10 cellular contexts compared by ENCODE assay signal in genomic region chr13:44396963-44397580, GRCh38. TPM values are rescaled to one million over a fixed set of nuclear protein-coding genes. Genes with fewer than 3 reads are reported as not detected.
DNase-seq lines count a peak whose midpoint lies in the region; ATAC-seq and TF ChIP-seq lines count a peak whose summit lies in the region.
"Had no signal": no experiment of that assay in that cellular context is flagged by ENCODE, and none has a peak within 500 bp of the region (broad histone marks: within the 10 kb centered on the region; RNA-seq: fewer than 3 reads in every experiment).

No MANE protein-coding gene starts in this region.

- peak overlapping the region; percentile 63 for H3K27ac Mint-ChIP-seq in type B pancreatic cell

- H3K27ac ChIP-seq in WERI-Rb-1: peak overlapping the region; percentile 68

- no peaks in the 10 kb centered on the region for H3K36me3 ChIP-seq in WERI-Rb-1

- H3K4me3 ChIP-seq in WERI-Rb-1 (ENCODE audit: low read depth, low read length): peak overlapping the region; percentile 28

- H3K36me3 Mint-ChIP-seq in type B pancreatic cell: no peaks in the 10 kb centered on the region

- no peak for TF ChIP-seq CTCF in WERI-Rb-1 (IDR thresholded peaks at IDR 0.05; ENCODE audit: low read depth, low read length)
- no peak for TF ChIP-seq CTCF in type B pancreatic cell (conservative IDR thresholded peaks at IDR 0.05)

- ATAC-seq in esophagus mucosa: no peak
- ATAC-seq in HG03196 (IDR thresholded peaks at IDR 0.05; ENCODE audit: unreplicated experiment): no peak

- H3K4me1 Mint-ChIP-seq in type B pancreatic cell (ENCODE audit: unreplicated experiment): peaks cover 73% of the 10 kb centered on the region

- no peaks in the 10 kb centered on the region for H3K9me3 ChIP-seq in WERI-Rb-1 (ENCODE audit: severe bottlenecking)

- DNase-seq in WERI-Rb-1 (peak; percentile 63), foreskin melanocyte (peak; percentile 38), myocyte (ENCODE audit: low read depth) (peak; percentile 47), type B pancreatic cell (ENCODE audit: extremely low spot score, unreplicated experiment) (no peak), KG1 (lab: John Stamatoyannopoulos, UW) (no peak), pons (ENCODE audit: low spot score) (no peak)
- DNase-seq: activated gamma-delta T cell, T-helper 1 cell had no signal

- no peaks in the 10 kb centered on the region for H3K27me3 ChIP-seq in WERI-Rb-1 (ENCODE audit: insufficient read depth, low read depth, severe bottlenecking)

- H3K9me3 Mint-ChIP-seq in type B pancreatic cell: no peaks in the 10 kb centered on the region

- H3K27me3 Mint-ChIP-seq in type B pancreatic cell: peaks cover 24% of the 10 kb centered on the region

- peak overlapping the region; percentile 41 for H3K4me3 Mint-ChIP-seq in type B pancreatic cell

RNA-seq across cellular contexts. Expression of gene SERP2, which starts 23.4 kb away (rescaled TPM):
- total RNA-seq in myocyte (1.9 and 2.0 TPM in 2 replicates), type B pancreatic cell (ENCODE audit: low replicate concordance) (3.6 and 6.1 TPM in 2 replicates), esophagus mucosa (1.2 TPM)
- 3.6 TPM for polyA plus RNA-seq in myocyte (2012)

Comparison
In these comparisons a context has a peak if more than half of its experiments do, and no peak if none do; other contexts are left out.
1. DNase-seq: peak in WERI-Rb-1 (single experiment), foreskin melanocyte (single experiment) and myocyte (single experiment); none in type B pancreatic cell (single experiment), KG1 (single experiment) and pons (single experiment).